In the genomic region with DNA sequence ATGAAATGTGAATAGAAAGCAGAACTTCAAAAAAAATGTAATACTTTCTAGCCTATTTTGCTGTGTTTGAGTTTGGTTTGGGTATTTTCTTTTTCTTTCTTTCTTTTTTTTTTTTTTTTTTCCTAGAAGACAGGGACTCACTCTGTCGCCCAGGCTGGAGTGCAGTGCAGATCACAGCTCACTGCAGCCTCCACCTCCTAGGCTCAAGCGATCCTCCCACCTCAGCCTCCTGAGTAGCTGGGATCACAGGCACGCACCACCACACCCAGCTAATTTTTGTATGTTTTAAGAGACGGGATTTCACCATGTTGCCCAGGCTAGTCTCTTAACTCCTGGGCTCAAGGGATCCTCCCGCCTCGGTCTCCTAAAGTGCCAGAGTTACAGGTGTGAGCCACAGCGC, we compare ENCODE assay signal across 8 cellular contexts. TPM values are rescaled to one million over a fixed set of nuclear protein-coding genes. Genes with fewer than 3 reads are reported as not detected.
DNase-seq lines count a peak whose midpoint lies in the region; ATAC-seq and TF ChIP-seq lines count a peak whose summit lies in the region.
"Not testable (repeated sequence)": the region's sequence is repeated elsewhere in the genome, so short reads cannot be mapped to it uniquely, and the experiment has no call there.

No MANE protein-coding gene starts in this region.

- TF ChIP-seq CTCF in BJ (IDR thresholded peaks at IDR 0.05; ENCODE audit: insufficient read depth, low read depth, low read length); endothelial cell (IDR thresholded peaks at IDR 0.05; ENCODE audit: unreplicated experiment); neural crest cell (conservative IDR thresholded peaks at IDR 0.05): not testable (repeated sequence)

- H3K4me1 ChIP-seq in HUES48 (ENCODE audit: control insufficient read depth, insufficient read depth, low read length): not testable (repeated sequence)
- H3K4me1 ChIP-seq in stomach smooth muscle (ENCODE audit: control insufficient read depth, insufficient read depth, low read length): peaks cover 12% of the 10 kb centered on the region

- not testable (repeated sequence) for H3K9me3 ChIP-seq in HUES48 (ENCODE audit: control insufficient read depth, insufficient read depth, low read length); stomach smooth muscle (ENCODE audit: control insufficient read depth in 2 of 2, low read length in 2 of 2)

- peak overlapping the region; percentile 95 for H3K4me3 ChIP-seq in BJ (ENCODE audit: low read depth, low read length)
- peak overlapping the region; percentile 96 for H3K4me3 ChIP-seq in HUES48 (ENCODE audit: low read depth, low read length)
- H3K4me3 ChIP-seq in stomach smooth muscle (ENCODE audit: low read length in 2 of 2): peak overlapping the region; percentile 95 to 100

- POLR2A ChIA-PET in BJ (lab: Charles Lee) (interaction anchor here (0.6 to 0.7 kb wide), 2 partner anchors 17 to 30 kb away, joined by 3 to 6 read pairs; no protein-coding TSS in a partner anchor), T-cell (lab: Charles Lee) (interaction anchor here (0.6 to 1.3 kb wide), 7 partner anchors 11 to 1404 kb away, joined by 3 to 13 read pairs (median 6); a partner anchor contains a TSS)

- DNase-seq in BJ (ENCODE audit: low read depth); T-cell; activated naive CD8-positive, alpha-beta T cell treated with anti-CD3 and anti-CD28 coated beads, Interleukin-2, amount 50 U/mL, for 24 hours; endothelial cell (ENCODE audit: low spot score); immature natural killer cell; neural crest cell (ENCODE audit: low read depth, low spot score): not testable (repeated sequence)

- H3K4me3 Mint-ChIP-seq in T-cell: peak overlapping the region; percentile 96 to 97 (median 97)
- peak overlapping the region; percentile 95 for H3K4me3 Mint-ChIP-seq in activated naive CD8-positive, alpha-beta T cell treated with anti-CD3 and anti-CD28 coated beads, Interleukin-2, amount 50 U/mL, for 24 hours
- peak overlapping the region; percentile 100 for H3K4me3 Mint-ChIP-seq in endothelial cell (ENCODE audit: unreplicated experiment)
- H3K4me3 Mint-ChIP-seq in immature natural killer cell: peak overlapping the region; percentile 91 to 98 (median 97)
- H3K4me3 Mint-ChIP-seq in neural crest cell: peak overlapping the region; percentile 96

- H3K27ac ChIP-seq in HUES48 (ENCODE audit: low read depth, low read length); stomach smooth muscle (ENCODE audit: low read length): not testable (repeated sequence)

- not testable (repeated sequence) for ATAC-seq in T-cell (replicated peaks in 1 of 4); activated naive CD8-positive, alpha-beta T cell treated with anti-CD3 and anti-CD28 coated beads, Interleukin-2, amount 50 U/mL, for 24 hours

- not testable (repeated sequence) for H3K36me3 ChIP-seq in BJ (ENCODE audit: control insufficient read depth, insufficient read depth, low read length)
- H3K36me3 ChIP-seq in HUES48 (ENCODE audit: control insufficient read depth, insufficient read depth, low read length) (peaks cover 37% of the 10 kb centered on the region), stomach smooth muscle (ENCODE audit: control insufficient read depth in 2 of 2, insufficient read depth in 2 of 2, low read length in 2 of 2) (peaks cover 5 to 12% of the 10 kb centered on the region in 2 donors)

- H3K27ac Mint-ChIP-seq in T-cell (peak overlapping the region; percentile 79 to 100), endothelial cell (ENCODE audit: unreplicated experiment) (peak overlapping the region; percentile 99), immature natural killer cell (peak overlapping the region; percentile 73 to 100 (median 96)), neural crest cell (ENCODE audit: unreplicated experiment) (peak overlapping the region; percentile 44)
- peak overlapping the region; percentile 97 for H3K27ac Mint-ChIP-seq in activated naive CD8-positive, alpha-beta T cell treated with anti-CD3 and anti-CD28 coated beads, Interleukin-2, amount 50 U/mL, for 24 hours

- not testable (repeated sequence) for H3K9me3 Mint-ChIP-seq in T-cell; activated naive CD8-positive, alpha-beta T cell treated with anti-CD3 and anti-CD28 coated beads, Interleukin-2, amount 50 U/mL, for 24 hours; endothelial cell (ENCODE audit: unreplicated experiment); immature natural killer cell; neural crest cell

- CTCF ChIA-PET in BJ (lab: Yijun Ruan, JAX) (interaction anchor here (1.0 to 1.6 kb wide), 5 partner anchors 23 to 97 kb away, joined by 3 to 11 read pairs (median 8); no protein-coding TSS in a partner anchor), T-cell (lab: Charles Lee) (interaction anchor here (0.5 to 1.3 kb wide), 4 partner anchors 25 to 587 kb away, joined by 3 to 9 read pairs (median 3); no protein-coding TSS in a partner anchor)

- H3K27me3 Mint-ChIP-seq in T-cell; activated naive CD8-positive, alpha-beta T cell treated with anti-CD3 and anti-CD28 coated beads, Interleukin-2, amount 50 U/mL, for 24 hours; endothelial cell (ENCODE audit: unreplicated experiment); immature natural killer cell (ENCODE audit: low read depth in 3 of 3); neural crest cell (ENCODE audit: low read depth): not testable (repeated sequence)

- peaks cover 12% of the 10 kb centered on the region for H3K36me3 Mint-ChIP-seq in T-cell
- H3K36me3 Mint-ChIP-seq in activated naive CD8-positive, alpha-beta T cell treated with anti-CD3 and anti-CD28 coated beads, Interleukin-2, amount 50 U/mL, for 24 hours (ENCODE audit: low read depth): peaks cover 44% of the 10 kb centered on the region
- H3K36me3 Mint-ChIP-seq in endothelial cell (ENCODE audit: low read depth, unreplicated experiment); immature natural killer cell; neural crest cell (ENCODE audit: low read depth): not testable (repeated sequence)

- not testable (repeated sequence) for H3K9ac ChIP-seq in HUES48 (ENCODE audit: low read depth, low read length)
- peak overlapping the region in 1 of 2 donors; percentile 99 for H3K9ac ChIP-seq in stomach smooth muscle (ENCODE audit: low read length in 2 of 2)

- H3K4me1 Mint-ChIP-seq in T-cell: peaks cover 61 to 77% (median 74%) of the 10 kb centered on the region in 3 donors
- peaks cover 66% of the 10 kb centered on the region for H3K4me1 Mint-ChIP-seq in activated naive CD8-positive, alpha-beta T cell treated with anti-CD3 and anti-CD28 coated beads, Interleukin-2, amount 50 U/mL, for 24 hours
- peaks cover 30% of the 10 kb centered on the region for H3K4me1 Mint-ChIP-seq in endothelial cell (ENCODE audit: unreplicated experiment)
- H3K4me1 Mint-ChIP-seq in immature natural killer cell: peaks cover 51 to 66% of the 10 kb centered on the region in 2 donors
- H3K4me1 Mint-ChIP-seq in neural crest cell: peaks cover 25% of the 10 kb centered on the region

- not testable (repeated sequence) for H3K27me3 ChIP-seq in BJ (ENCODE audit: control insufficient read depth, insufficient read depth, low read length); HUES48 (ENCODE audit: control insufficient read depth, insufficient read depth, low read length); stomach smooth muscle (ENCODE audit: control insufficient read depth in 1 of 2, insufficient read depth in 2 of 2, low read length in 2 of 2)

RNA-seq across cellular contexts. Expression of a gene that starts 1.2 kb away (rescaled TPM):
- polyA plus RNA-seq in BJ (2011; rRNA removed) (170 and 266 TPM in 2 replicates), immature natural killer cell (100 to 1,000 TPM; 448 to 825 (median 551) TPM)
- 23.5 and 28.7 TPM in 2 replicates for polyA minus RNA-seq in BJ (2011; rRNA and poly(A)+ RNA removed)
- total RNA-seq in T-cell (100 to 1,000 TPM; 140 to 188 (median 172) TPM), endothelial cell (ENCODE audit: unreplicated experiment) (280 TPM), neural crest cell (227 and 233 TPM in 2 replicates)

RNA-seq across cellular contexts. Expression of a gene that starts 33.7 kb away (rescaled TPM):
- polyA plus RNA-seq in BJ (2011; rRNA removed) (19.8 and 21.9 TPM in 2 replicates), immature natural killer cell (10 to 100 TPM in 1 of 3 donors, 1 to 10 TPM in 2; 3.2 to 22.5 (median 6.6) TPM)
- 53.2 and 59.6 TPM in 2 replicates for polyA minus RNA-seq in BJ (2011; rRNA and poly(A)+ RNA removed)
- total RNA-seq in T-cell (100 to 1,000 TPM; 130 to 183 (median 153) TPM), endothelial cell (ENCODE audit: unreplicated experiment) (104 TPM), neural crest cell (78.8 and 86.3 TPM in 2 replicates)

RNA-seq across cellular contexts. Expression of a gene that starts 43.2 kb away (rescaled TPM):
- polyA plus RNA-seq in BJ (2011; rRNA removed) (15.9 and 24.7 TPM in 2 replicates), immature natural killer cell (10 to 100 TPM; 13.7 to 26.3 (median 14.1) TPM)
- polyA minus RNA-seq in BJ (2011; rRNA and poly(A)+ RNA removed): 28.0 and 34.5 TPM in 2 replicates
- total RNA-seq in T-cell (10 to 100 TPM; 40.7 to 44.9 (median 41.8) TPM), endothelial cell (ENCODE audit: unreplicated experiment) (32.0 TPM), neural crest cell (35.1 and 35.9 TPM in 2 replicates)

RNA-seq across cellular contexts. Expression of a gene that starts 58.5 kb away (rescaled TPM):
- not detected in 2 replicates for polyA plus RNA-seq in BJ (2011; rRNA removed)
- not detected in 2 replicates for polyA minus RNA-seq in BJ (2011; rRNA and poly(A)+ RNA removed)
- total RNA-seq in T-cell: 100 to 1,000 TPM; 170 to 215 (median 189) TPM
- total RNA-seq in endothelial cell (ENCODE audit: unreplicated experiment): not detected
- 10 to 100 TPM in 2 of 3 donors, 1 to 10 TPM in 1; 4.1 to 40.7 (median 10.8) TPM for polyA plus RNA-seq in immature natural killer cell
- not detected in 2 replicates for total RNA-seq in neural crest cell

Comparison
In these comparisons a context has a peak if more than half of its experiments do, and no peak if none do; other contexts are left out.
1. H3K27ac Mint-ChIP-seq: peak in every context shown above with its lines; median percentile 99 in endothelial cell; 97 in activated naive CD8-positive, alpha-beta T cell treated with anti-CD3 and anti-CD28 coated beads, Interleukin-2, amount 50 U/mL, for 24 hours; 96 in immature natural killer cell; 90 in T-cell; 44 in neural crest cell.